28 cellular contexts compared by ENCODE assay signal in the genomic region with DNA sequence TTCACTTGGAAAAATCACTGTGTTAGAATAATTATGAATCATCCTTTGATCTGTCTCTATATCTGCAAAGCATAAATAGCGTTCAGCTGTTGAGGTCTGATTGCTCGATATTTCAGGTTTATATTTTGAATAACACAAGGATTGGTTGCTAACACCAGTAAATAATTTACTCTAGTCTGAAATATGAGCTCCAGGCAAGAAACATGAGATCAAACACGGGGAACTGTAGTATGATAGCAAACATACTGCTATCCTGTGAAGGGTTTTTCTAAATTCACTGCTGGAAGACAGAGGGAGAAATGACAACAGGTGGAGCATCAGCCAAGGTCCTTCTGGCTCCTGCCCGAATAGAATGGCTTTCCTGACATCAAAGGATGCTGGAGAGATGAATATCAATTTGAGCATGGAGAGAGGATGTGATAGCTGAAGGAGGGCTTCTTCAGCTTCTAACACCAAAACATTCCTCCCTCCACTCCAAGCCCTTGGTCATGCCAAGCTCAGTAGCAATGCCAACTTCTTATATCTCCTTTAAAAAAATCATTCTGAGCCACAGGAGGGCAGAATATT.
A peak's percentile ranks its signal among the peaks of the same experiment; 100 is the strongest.
DNase-seq lines count a peak whose midpoint lies in the region; ATAC-seq and TF ChIP-seq lines count a peak whose summit lies in the region.
"Had no signal": no experiment of that assay in that cellular context is flagged by ENCODE, and none has a peak within 500 bp of the region (broad histone marks: within the 10 kb centered on the region; RNA-seq: fewer than 3 reads in every experiment).

No MANE protein-coding gene starts in this region.

- H3K4me1 ChIP-seq in H9 (ENCODE audit: insufficient read depth, low read length), result peaks cover 5% of the 10 kb centered on the region; the same call in 1 of the 2 replicates
- H3K4me1 ChIP-seq: heart right ventricle, lower lobe of right lung had no signal

- no peak overlapping the region for H3K18ac ChIP-seq in H9 (ENCODE audit: insufficient read length, low read depth, low read length)

- no peak overlapping the region for H3K9ac ChIP-seq in H9 (ENCODE audit: extremely low read depth, insufficient read length, low read length)

- no peak overlapping the region for H3K14ac ChIP-seq in H9 (ENCODE audit: insufficient read depth, low read length)

- no peaks in the 10 kb centered on the region for H3K79me1 ChIP-seq in H9 (ENCODE audit: insufficient read depth, low read depth, low read length, poor library complexity, severe bottlenecking)

- H3K9me3 ChIP-seq in H9 (ENCODE audit: control insufficient read depth, low read depth, low read length), result no peaks in the 10 kb centered on the region
- H3K9me3 ChIP-seq: heart right ventricle, lower lobe of right lung, mucosa of descending colon had no signal

- DNase-seq in H9 (peak; percentile 34), NCI-H2029 treated with DMSO at 0.1 percent for 48 hours (lab: John Stamatoyannopoulos, UW) (peak; percentile 94), WTC11 (ENCODE audit: low spot score) (no peak), left kidney (ENCODE audit: low read depth, low spot score) (peak; percentile 71), NCI-H226 (no peak), glutamatergic neuron (no peak), inferior parietal cortex (ENCODE audit: extremely low spot score) (no peak)
- DNase-seq: ACHN; activated CD4-positive, alpha-beta T cell treated with anti-CD3 and anti-CD28 coated beads, Interleukin-2, amount 10 ng/mL, durations not matched to agents 7 days and 5 days; activated naive CD8-positive, alpha-beta T cell treated with anti-CD3 and anti-CD28 coated beads, Interleukin-2, amount 50 U/mL, for 24 hours; activated T-cell treated with anti-CD3 and anti-CD28 coated beads, Interleukin-2, amount 50 U/mL, for 24 hours; cortex of kidney; effector memory CD8-positive, alpha-beta T cell; GF-D8; heart right ventricle; lower lobe of right lung; mucosa of descending colon; NCI-H1694 treated with DMSO at 0.1 percent for 48 hours; NCI-H524 treated with DMSO at 0.1 percent for 48 hours; retina; SIG-M5; stimulated activated CD4-positive, alpha-beta T cell treated with anti-CD3 and anti-CD28 coated beads, Interleukin-1b, Interleukin-23, amount 100 ng/mL, for 48 hours; T-helper 9 cell; trophoblast cell; WERI-Rb-1 had no signal

- H3K27ac ChIP-seq in H9 (ENCODE audit: insufficient read length, low read depth, low read length), result peak overlapping the region; percentile 48
- H3K27ac ChIP-seq: heart right ventricle, lower lobe of right lung, WERI-Rb-1 had no signal

- POLR2A ChIA-PET in WTC11 (lab: Charles Lee), result no interaction called here

- ATAC-seq in WTC11 (no peak), GM18511 (IDR thresholded peaks at IDR 0.05; ENCODE audit: unreplicated experiment) (no peak)
- ATAC-seq: activated naive CD8-positive, alpha-beta T cell treated with anti-CD3 and anti-CD28 coated beads, Interleukin-2, amount 50 U/mL, for 24 hours; effector memory CD8-positive, alpha-beta T cell; heart right ventricle; lower lobe of right lung; mucosa of descending colon had no signal

- no peak overlapping the region for H4K5ac ChIP-seq in H9 (ENCODE audit: insufficient read length, low read depth, low read length)

- no peaks in the 10 kb centered on the region for H3K79me2 ChIP-seq in H9 (ENCODE audit: insufficient read depth, low read length)

- H3K4me1 Mint-ChIP-seq in H9 (peaks cover 15 to 22% of the 10 kb centered on the region in 2 experiments), WTC11 (peaks cover 26% of the 10 kb centered on the region), glutamatergic neuron (ENCODE audit: low read depth, unreplicated experiment) (no peaks in the 10 kb centered on the region)
- H3K4me1 Mint-ChIP-seq: activated CD4-positive, alpha-beta T cell treated with anti-CD3 and anti-CD28 coated beads, Interleukin-2, amount 10 ng/mL, durations not matched to agents 7 days and 5 days; activated naive CD8-positive, alpha-beta T cell treated with anti-CD3 and anti-CD28 coated beads, Interleukin-2, amount 50 U/mL, for 24 hours; nephron had no signal

- TF ChIP-seq CTCF in H9 (conservative IDR thresholded peaks at IDR 0.05), result no peak
- TF ChIP-seq CTCF in WTC11 (IDR thresholded peaks at IDR 0.05), result no peak
- TF ChIP-seq CTCF in glutamatergic neuron (IDR thresholded peaks at IDR 0.05; ENCODE audit: partially characterized antibody, unreplicated experiment), result no peak

- H4K8ac ChIP-seq in H9 (replicated peaks; ENCODE audit: insufficient read length, low read depth, low read length), result no peak overlapping the region

- H3K4ac ChIP-seq in H9 (ENCODE audit: low read depth, low read length), result no peak overlapping the region

- H3T11ph ChIP-seq in H9 (ENCODE audit: low read length), result no peak overlapping the region

- no peaks in the 10 kb centered on the region for H3K23me2 ChIP-seq in H9 (ENCODE audit: insufficient read length, low read depth, low read length, poor library complexity, severe bottlenecking)

- H2AFZ ChIP-seq in H9 (ENCODE audit: low read length), result no peak overlapping the region

- H2BK12ac ChIP-seq in H9 (ENCODE audit: insufficient read length, low read depth, low read length), result no peak overlapping the region

- no peak overlapping the region for H3K4me3 Mint-ChIP-seq in H9
- H3K4me3 Mint-ChIP-seq in WTC11, result no peak overlapping the region
- H3K4me3 Mint-ChIP-seq in glutamatergic neuron (ENCODE audit: unreplicated experiment), result no peak overlapping the region
- H3K4me3 Mint-ChIP-seq: activated CD4-positive, alpha-beta T cell treated with anti-CD3 and anti-CD28 coated beads, Interleukin-2, amount 10 ng/mL, durations not matched to agents 7 days and 5 days; activated naive CD8-positive, alpha-beta T cell treated with anti-CD3 and anti-CD28 coated beads, Interleukin-2, amount 50 U/mL, for 24 hours; activated T-cell treated with anti-CD3 and anti-CD28 coated beads, Interleukin-2, amount 50 U/mL, for 24 hours; effector memory CD8-positive, alpha-beta T cell; nephron had no signal

- H3K27ac Mint-ChIP-seq in H9 (no peak overlapping the region), WTC11 (no peak overlapping the region), glutamatergic neuron (ENCODE audit: unreplicated experiment) (no peak overlapping the region)
- H3K27ac Mint-ChIP-seq: activated CD4-positive, alpha-beta T cell treated with anti-CD3 and anti-CD28 coated beads, Interleukin-2, amount 10 ng/mL, durations not matched to agents 7 days and 5 days; activated naive CD8-positive, alpha-beta T cell treated with anti-CD3 and anti-CD28 coated beads, Interleukin-2, amount 50 U/mL, for 24 hours; activated T-cell treated with anti-CD3 and anti-CD28 coated beads, Interleukin-2, amount 50 U/mL, for 24 hours; effector memory CD8-positive, alpha-beta T cell; nephron had no signal

- no peak overlapping the region for H3K56ac ChIP-seq in H9 (ENCODE audit: insufficient read length, low read depth, low read length)

- CTCF ChIA-PET in WTC11 (lab: Charles Lee), result interaction anchor here (1.3 kb wide), 1 partner anchor 416 kb away, joined by 3 read pairs; no protein-coding TSS in a partner anchor

- no peak overlapping the region for H2BK120ac ChIP-seq in H9 (ENCODE audit: low read depth, low read length, poor library complexity, severe bottlenecking)

- no peaks in the 10 kb centered on the region for H3K27me3 ChIP-seq in H9 (ENCODE audit: insufficient read depth, low read length)

- no peak overlapping the region for H2BK5ac ChIP-seq in H9 (ENCODE audit: insufficient read length, low read length)

- no peaks in the 10 kb centered on the region for H3K27me3 Mint-ChIP-seq in H9 (ENCODE audit: low read depth)
- no peaks in the 10 kb centered on the region for H3K27me3 Mint-ChIP-seq in WTC11 (ENCODE audit: low read depth)
- peaks cover 2% of the 10 kb centered on the region for H3K27me3 Mint-ChIP-seq in glutamatergic neuron (ENCODE audit: unreplicated experiment)
- H3K27me3 Mint-ChIP-seq: activated CD4-positive, alpha-beta T cell treated with anti-CD3 and anti-CD28 coated beads, Interleukin-2, amount 10 ng/mL, durations not matched to agents 7 days and 5 days; activated naive CD8-positive, alpha-beta T cell treated with anti-CD3 and anti-CD28 coated beads, Interleukin-2, amount 50 U/mL, for 24 hours; activated T-cell treated with anti-CD3 and anti-CD28 coated beads, Interleukin-2, amount 50 U/mL, for 24 hours; effector memory CD8-positive, alpha-beta T cell had no signal

- H4K20me1 ChIP-seq in H9 (ENCODE audit: control insufficient read depth, insufficient read depth, insufficient read length), result no peaks in the 10 kb centered on the region

- no peak overlapping the region for H2AK5ac ChIP-seq in H9 (ENCODE audit: insufficient read length, low read length)

- peaks cover 0 to 1% of the 10 kb centered on the region in 2 experiments; a peak in 2 of 5 replicates for H3K9me3 Mint-ChIP-seq in H9
- H3K9me3 Mint-ChIP-seq in WTC11, result no peaks in the 10 kb centered on the region
- no peaks in the 10 kb centered on the region for H3K9me3 Mint-ChIP-seq in glutamatergic neuron (ENCODE audit: unreplicated experiment)
- H3K9me3 Mint-ChIP-seq: activated CD4-positive, alpha-beta T cell treated with anti-CD3 and anti-CD28 coated beads, Interleukin-2, amount 10 ng/mL, durations not matched to agents 7 days and 5 days; activated naive CD8-positive, alpha-beta T cell treated with anti-CD3 and anti-CD28 coated beads, Interleukin-2, amount 50 U/mL, for 24 hours; activated T-cell treated with anti-CD3 and anti-CD28 coated beads, Interleukin-2, amount 50 U/mL, for 24 hours; nephron had no signal

- H2BK20ac ChIP-seq in H9 (ENCODE audit: low read depth, low read length, poor library complexity, severe bottlenecking), result no peak overlapping the region

- peak overlapping the region; percentile 10 for H3K4me2 ChIP-seq in H9 (ENCODE audit: insufficient read depth, insufficient read length, low read length)
- H3K4me2 ChIP-seq: smooth muscle cell had no signal

- H3K36me3 Mint-ChIP-seq in H9 (ENCODE audit: insufficient read depth in 1 of 3, low read depth in 3 of 3) (peaks cover 4 to 20% (median 9%) of the 10 kb centered on the region in 3 experiments; a peak in 4 of 7 replicates), WTC11 (peaks cover 37% of the 10 kb centered on the region), glutamatergic neuron (ENCODE audit: unreplicated experiment) (no peaks in the 10 kb centered on the region)

- WGBS in H9 (ENCODE audit: extremely low coverage, insufficient read length, low lambda C conversion rate), result no CpG with 5 or more reads among the region's 4 CpGs

- no peak overlapping the region for H2BK15ac ChIP-seq in H9 (ENCODE audit: low read depth, low read length)

- no peak overlapping the region for H3K23ac ChIP-seq in H9 (ENCODE audit: insufficient read length, low read depth, low read length)

- H4K91ac ChIP-seq in H9 (ENCODE audit: insufficient read length, low read depth, low read length), result no peak overlapping the region

Comparison
In these comparisons a context has a peak if more than half of its experiments do, and no peak if none do; other contexts are left out.
1. DNase-seq: peak in H9 (single experiment), NCI-H2029 treated with DMSO at 0.1 percent for 48 hours (single experiment) and left kidney (single experiment); none in WTC11 (single experiment), NCI-H226 (single experiment), glutamatergic neuron (single experiment) and inferior parietal cortex (single experiment).